In the genomic region with DNA sequence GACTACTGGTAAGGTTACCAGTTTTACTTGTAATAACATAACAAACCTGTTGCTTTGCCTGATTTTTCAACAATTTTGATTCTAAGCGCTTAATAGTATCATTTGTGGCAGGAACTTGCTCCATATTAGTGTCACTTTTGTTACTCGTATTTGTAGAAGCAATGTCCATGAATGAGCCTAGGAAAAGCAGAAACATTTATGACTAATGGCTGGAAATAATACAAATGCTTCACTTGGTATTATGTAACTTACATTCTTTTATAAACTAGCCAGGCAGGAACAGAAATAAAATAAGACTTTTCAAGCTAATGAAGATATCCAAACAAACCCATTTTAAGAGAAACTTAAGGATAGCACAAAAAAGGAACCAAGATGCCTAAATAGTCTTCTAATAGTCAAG, we compare ENCODE assay signal across 22 cellular contexts.
"Had no signal": no experiment of that assay in that cellular context is flagged by ENCODE, and none has a peak within 500 bp of the region (broad histone marks: within the 10 kb centered on the region; RNA-seq: fewer than 3 reads in every experiment).

No MANE protein-coding gene starts in this region.

- ATAC-seq: naive thymus-derived CD8-positive, alpha-beta T cell had no signal

- H3K27ac Mint-ChIP-seq: activated CD4-positive, alpha-beta memory T cell treated with anti-CD3 and anti-CD28 coated beads, Interleukin-2, amount 10 ng/mL, durations not matched to agents 7 days and 5 days; activated naive CD4-positive, alpha-beta T cell treated with anti-CD3 and anti-CD28 coated beads, Interleukin-2, amount 50 U/mL, for 24 hours; activated T-helper 1 cell treated with anti-CD3 and anti-CD28 coated beads, Interleukin-12 subunit alpha, Interleukin-12 subunit beta, Interleukin-2, Interleukin-4 antibody, amounts not matched to agents 30 ng/mL and 10 ng/mL and 1 ng/mL, durations not matched to agents 14 hours and 24 hours and 36 hours; brain had no signal

- H3K9me3 Mint-ChIP-seq: activated CD4-positive, alpha-beta memory T cell treated with anti-CD3 and anti-CD28 coated beads, Interleukin-2, amount 10 ng/mL, durations not matched to agents 7 days and 5 days; activated naive CD4-positive, alpha-beta T cell treated with anti-CD3 and anti-CD28 coated beads, Interleukin-2, amount 50 U/mL, for 24 hours; activated T-helper 1 cell treated with anti-CD3 and anti-CD28 coated beads, Interleukin-12 subunit alpha, Interleukin-12 subunit beta, Interleukin-2, Interleukin-4 antibody, amounts not matched to agents 30 ng/mL and 10 ng/mL and 1 ng/mL, durations not matched to agents 14 hours and 24 hours and 36 hours; brain; mesothelial cell of epicardium; naive thymus-derived CD8-positive, alpha-beta T cell had no signal

- DNase-seq: activated CD4-positive, alpha-beta memory T cell treated with anti-CD3 and anti-CD28 coated beads, Interleukin-2, amount 10 ng/mL, durations not matched to agents 7 days and 5 days; activated CD4-positive, alpha-beta T cell treated with anti-CD3 and anti-CD28 coated beads for 48 hours; activated gamma-delta T cell; aorta; caudate nucleus; dorsolateral prefrontal cortex; esophagus squamous epithelium; foreskin melanocyte; left ventricle myocardium inferior; naive thymus-derived CD8-positive, alpha-beta T cell; retina; sigmoid colon; stimulated activated CD4-positive, alpha-beta T cell treated with anti-CD3 and anti-CD28 coated beads, Interleukin-4, amount 100 ng/mL, for 24 hours; stimulated activated naive CD4-positive, alpha-beta T cell treated with Interleukin-2 at 50 U/mL for 16 hours; upper lobe of left lung had no signal

- FAIRE-seq: colon had no signal

- H3K27me3 Mint-ChIP-seq: activated CD4-positive, alpha-beta memory T cell treated with anti-CD3 and anti-CD28 coated beads, Interleukin-2, amount 10 ng/mL, durations not matched to agents 7 days and 5 days; activated naive CD4-positive, alpha-beta T cell treated with anti-CD3 and anti-CD28 coated beads, Interleukin-2, amount 50 U/mL, for 24 hours; brain; naive thymus-derived CD8-positive, alpha-beta T cell had no signal

- H3K4me3 ChIP-seq: dorsolateral prefrontal cortex, esophagus squamous epithelium, hepatocyte, left ventricle myocardium inferior, sigmoid colon, thoracic aorta, upper lobe of left lung had no signal

- H3K9me3 ChIP-seq: esophagus squamous epithelium, left ventricle myocardium inferior, sigmoid colon, thoracic aorta, upper lobe of left lung had no signal

- H3K4me1 Mint-ChIP-seq: activated naive CD4-positive, alpha-beta T cell treated with anti-CD3 and anti-CD28 coated beads, Interleukin-2, amount 50 U/mL, for 24 hours; brain; mesothelial cell of epicardium had no signal

- H3K27me3 ChIP-seq: dorsolateral prefrontal cortex, esophagus squamous epithelium, hepatocyte, sigmoid colon, upper lobe of left lung had no signal

- H3K4me1 ChIP-seq: esophagus squamous epithelium, left ventricle myocardium inferior, sigmoid colon, upper lobe of left lung had no signal

- H3K4me3 Mint-ChIP-seq: activated CD4-positive, alpha-beta memory T cell treated with anti-CD3 and anti-CD28 coated beads, Interleukin-2, amount 10 ng/mL, durations not matched to agents 7 days and 5 days; activated naive CD4-positive, alpha-beta T cell treated with anti-CD3 and anti-CD28 coated beads, Interleukin-2, amount 50 U/mL, for 24 hours; activated T-helper 1 cell treated with anti-CD3 and anti-CD28 coated beads, Interleukin-12 subunit alpha, Interleukin-12 subunit beta, Interleukin-2, Interleukin-4 antibody, amounts not matched to agents 30 ng/mL and 10 ng/mL and 1 ng/mL, durations not matched to agents 14 hours and 24 hours and 36 hours; brain; mesothelial cell of epicardium; naive thymus-derived CD8-positive, alpha-beta T cell had no signal

- H3K27ac ChIP-seq: dorsolateral prefrontal cortex, esophagus squamous epithelium, hepatocyte, left ventricle myocardium inferior, sigmoid colon, thoracic aorta, upper lobe of left lung had no signal
